Comparison of ENCODE assay signal across 9 cellular contexts in genomic region chr4:110484029-110484428, GRCh38. TPM values are rescaled to one million over a fixed set of nuclear protein-coding genes. Genes with fewer than 3 reads are reported as not detected.
DNase-seq lines count a peak whose midpoint lies in the region; ATAC-seq, FAIRE-seq and TF ChIP-seq lines count a peak whose summit lies in the region.
"Had no signal": no experiment of that assay in that cellular context is flagged by ENCODE, and none has a peak within 500 bp of the region (broad histone marks: within the 10 kb centered on the region; RNA-seq: fewer than 3 reads in every experiment).

No MANE protein-coding gene starts in this region.

- no peaks in the 10 kb centered on the region for H3K27me3 ChIP-seq in GM12878 (replicated peaks in 1 of 2; ENCODE audit: control insufficient read depth in 2 of 2, insufficient read depth in 2 of 2, low read length in 1 of 2)

- H3K4me3 ChIP-seq in GM12878: no peak overlapping the region

- H3K9me3 ChIP-seq in GM12878 (replicated peaks; ENCODE audit: control insufficient read depth, insufficient read depth, low read length): no peaks in the 10 kb centered on the region

- WGBS in GM12878 (ENCODE audit: insufficient coverage, insufficient replicate concordance, low lambda C conversion rate, missing lambda C conversion rate): 0% methylated on average over 2 of the region's 2 CpGs

- no peak overlapping the region for H3K27ac ChIP-seq in GM12878 (ENCODE audit: control insufficient read depth, insufficient read depth)

- CTCF ChIA-PET in GM12878 (lab: Yijun Ruan, JAX): interaction anchor here (0.8 to 1.8 kb wide), 9 partner anchors 9 to 494 kb away, joined by 3 to 10 read pairs (median 5); no protein-coding TSS in a partner anchor

- DNase-seq in GM13977 (ENCODE audit: low spot score) (peak; percentile 59), GM20000 (ENCODE audit: low spot score) (peak; percentile 67), GM12878 (ENCODE audit: low read depth, low spot score) (peak; percentile 63), NCI-H1105 (lab: John Stamatoyannopoulos, UW) (no peak), C1 segment of cervical spinal cord (lab: John Stamatoyannopoulos, UW) (no peak), H4 (ENCODE audit: low spot score) (no peak), SHP77 treated with DMSO at 0.1 percent for 48 hours (lab: John Stamatoyannopoulos, UW) (no peak)

- FAIRE-seq in GM12878 (lab: Jason Lieb, UNC): peak; percentile 27

- peak in 1 of 2 experiments; percentile 13; a peak in 1 of 4 replicates for TF ChIP-seq EP300 in GM12878 (IDR thresholded peaks at IDR 0.05; ENCODE audit: borderline replicate concordance in 1 of 2, control insufficient read depth in 1 of 2, low read depth in 2 of 2, low read length in 2 of 2)

- SMC1A ChIA-PET in GM12878 (lab: Charles Lee; ENCODE audit: uncharacterized antibody, unreplicated experiment): interaction anchor here (0.7 to 1.4 kb wide), 8 partner anchors 10 to 490 kb away, joined by 3 to 4 read pairs (median 3); no protein-coding TSS in a partner anchor

- BruUV-seq in GM12878 (replicated peaks; lab: Mats Ljungman, UMichigan): no TSS peak

- H3K9ac ChIP-seq in GM12878 (ENCODE audit: control insufficient read depth, insufficient read depth, low read length): no peak overlapping the region

- intact Hi-C loops in GM12878 (cut with micrococcal nuclease; ENCODE audit: unreplicated experiment): no loop called here

- no peak for TF ChIP-seq RAD21 in GM12878 (IDR thresholded peaks at IDR 0.05; ENCODE audit: insufficient read depth, low read depth, low read length)

- in situ Hi-C loops in GM13977 (cut with MboI; ENCODE audit: low pct_unique_long_range_greater_than_20kb, low sequenced_read_pairs, unreplicated experiment) (no loop called here), GM12878 (cut with MboI) (no loop called here)

- H2AFZ ChIP-seq in GM12878 (ENCODE audit: control insufficient read depth, low read depth, low read length): no peak overlapping the region

- H4K20me1 ChIP-seq in GM12878 (ENCODE audit: control insufficient read depth, insufficient read depth): no peaks in the 10 kb centered on the region

- TF ChIP-seq POLR2A in GM12878 (IDR thresholded peaks at IDR 0.05; ENCODE audit: low read depth, low read length): no peak

- ATAC-seq in HG03108 (IDR thresholded peaks at IDR 0.05; ENCODE audit: unreplicated experiment) (peak; percentile 100), GM12878 (peak; percentile 99)

- RAD21 ChIA-PET in GM12878 (lab: Charles Lee; ENCODE audit: unreplicated experiment): interaction anchor here (1.2 to 1.8 kb wide), 2 partner anchors 25 to 290 kb away, joined by 3 to 6 read pairs; no protein-coding TSS in a partner anchor

- no peaks in the 10 kb centered on the region for H3K79me2 ChIP-seq in GM12878 (ENCODE audit: control insufficient read depth, insufficient read depth, low read length)

- POLR2A ChIA-PET in GM12878 (lab: Charles Lee): no interaction called here

- TF ChIP-seq CTCF in GM13977 (IDR thresholded peaks at IDR 0.05; ENCODE audit: extremely low read depth, insufficient read depth, missing control alignments): no peak
- no peak for TF ChIP-seq CTCF in GM20000 (IDR thresholded peaks at IDR 0.05; ENCODE audit: extremely low read depth, missing control alignments)
- TF ChIP-seq CTCF in GM12878 (IDR thresholded peaks at IDR 0.05 in 2 of 3, conservative IDR thresholded peaks at IDR 0.05 in 1 of 3; ENCODE audit: control insufficient read depth in 2 of 3, extremely low read depth in 1 of 3, insufficient read depth in 1 of 3, low read depth in 3 of 3, low read length in 3 of 3): no peak

- H3K4me1 ChIP-seq in GM12878 (ENCODE audit: control insufficient read depth, insufficient read depth, low read length): peaks cover 13% of the 10 kb centered on the region

- H3K4me2 ChIP-seq in GM12878 (ENCODE audit: control insufficient read depth, insufficient read depth): peak overlapping the region; percentile 33; the same call in 1 of the 2 replicates

- no peaks in the 10 kb centered on the region for H3K36me3 ChIP-seq in GM12878 (ENCODE audit: control insufficient read depth in 2 of 2, insufficient read depth in 2 of 2, low read length in 1 of 2)

TF ChIP-seq in GM12878, 131 proteins besides CTCF, POLR2A, EP300 and RAD21 (continues in another document):
- TF ChIP-seq DPF2 (IDR thresholded peaks at IDR 0.05): peak; percentile 44
- TF ChIP-seq MLLT1 (IDR thresholded peaks at IDR 0.05): no peak
- no peak for TF ChIP-seq NBN (IDR thresholded peaks at IDR 0.05)
- TF ChIP-seq, protein P1, sequence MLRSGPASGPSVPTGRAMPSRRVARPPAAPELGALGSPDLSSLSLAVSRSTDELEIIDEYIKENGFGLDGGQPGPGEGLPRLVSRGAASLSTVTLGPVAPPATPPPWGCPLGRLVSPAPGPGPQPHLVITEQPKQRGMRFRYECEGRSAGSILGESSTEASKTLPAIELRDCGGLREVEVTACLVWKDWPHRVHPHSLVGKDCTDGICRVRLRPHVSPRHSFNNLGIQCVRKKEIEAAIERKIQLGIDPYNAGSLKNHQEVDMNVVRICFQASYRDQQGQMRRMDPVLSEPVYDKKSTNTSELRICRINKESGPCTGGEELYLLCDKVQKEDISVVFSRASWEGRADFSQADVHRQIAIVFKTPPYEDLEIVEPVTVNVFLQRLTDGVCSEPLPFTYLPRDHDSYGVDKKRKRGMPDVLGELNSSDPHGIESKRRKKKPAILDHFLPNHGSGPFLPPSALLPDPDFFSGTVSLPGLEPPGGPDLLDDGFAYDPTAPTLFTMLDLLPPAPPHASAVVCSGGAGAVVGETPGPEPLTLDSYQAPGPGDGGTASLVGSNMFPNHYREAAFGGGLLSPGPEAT (IDR thresholded peaks at IDR 0.05; ENCODE audit: low read depth): peak; percentile 68; the same call in 1 of the 2 replicates
- no peak for TF ChIP-seq RELA (IDR thresholded peaks at IDR 0.05; ENCODE audit: borderline replicate concordance, partially characterized antibody)
- TF ChIP-seq BRCA1 (IDR thresholded peaks at IDR 0.05; ENCODE audit: low read depth, low read length): no peak
- TF ChIP-seq IKZF1 (conservative IDR thresholded peaks at IDR 0.05): no peak
- TF ChIP-seq IKZF2 (IDR thresholded peaks at IDR 0.05): peak in 1 of 2 experiments; percentile 27; a peak in 1 of 4 replicates
- TF ChIP-seq SMC3 (IDR thresholded peaks at IDR 0.05; ENCODE audit: borderline replicate concordance, low read length): no peak
- no peak for TF ChIP-seq ZNF622 (IDR thresholded peaks at IDR 0.05)
- TF ChIP-seq SKIL (IDR thresholded peaks at IDR 0.05; ENCODE audit: low read depth, poor library complexity, severe bottlenecking): peak; percentile 19
- TF ChIP-seq, protein P2, sequence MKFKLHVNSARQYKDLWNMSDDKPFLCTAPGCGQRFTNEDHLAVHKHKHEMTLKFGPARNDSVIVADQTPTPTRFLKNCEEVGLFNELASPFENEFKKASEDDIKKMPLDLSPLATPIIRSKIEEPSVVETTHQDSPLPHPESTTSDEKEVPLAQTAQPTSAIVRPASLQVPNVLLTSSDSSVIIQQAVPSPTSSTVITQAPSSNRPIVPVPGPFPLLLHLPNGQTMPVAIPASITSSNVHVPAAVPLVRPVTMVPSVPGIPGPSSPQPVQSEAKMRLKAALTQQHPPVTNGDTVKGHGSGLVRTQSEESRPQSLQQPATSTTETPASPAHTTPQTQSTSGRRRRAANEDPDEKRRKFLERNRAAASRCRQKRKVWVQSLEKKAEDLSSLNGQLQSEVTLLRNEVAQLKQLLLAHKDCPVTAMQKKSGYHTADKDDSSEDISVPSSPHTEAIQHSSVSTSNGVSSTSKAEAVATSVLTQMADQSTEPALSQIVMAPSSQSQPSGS (IDR thresholded peaks at IDR 0.05; ENCODE audit: low read length): peak; percentile 86

RNA-seq across cellular contexts. Expression of gene ENPEP, which starts 8.1 kb away (rescaled TPM):
- not detected in 2 replicates for total RNA-seq in GM12878 (2013; cell fraction: nucleolus; rRNA removed)
- total RNA-seq in GM12878 (2014; rRNA removed) (not detected in 2 replicates), GM12878 (2014; rRNA removed; fragmentation: Illumina TruSeq; extraction: Trizol) (not detected in 2 replicates), GM12878 (2021) (not detected in 2 replicates)
- polyA plus RNA-seq in GM12878 (2011; ENCODE audit: low read depth): not detected
- polyA plus RNA-seq in GM12878 (2011; rRNA removed) (0.03 and 0.09 TPM in 2 replicates), GM12878 (2014; fragmentation: Illumina TruSeq; extraction: Trizol) (not detected in 2 replicates), GM12878 (2014; fragmentation: Nextera tagmentation; extraction: Ambion mirVana) (not detected), GM12878 (2014; rRNA removed) (not detected in 2 replicates), GM12878 (2016; fragmentation: Nextera tagmentation; extraction: Ambion mirVana) (not detected)
- polyA plus RNA-seq in GM12878 (2011; cell fraction: cytosol; rRNA removed): not detected in 2 replicates
- polyA plus RNA-seq in GM12878 (2011; cell fraction: nucleus; rRNA removed): 0.13 and 0.22 TPM in 2 replicates
- polyA plus RNA-seq in GM12878 (2012): 0.01 and 0.23 TPM in 2 replicates
- 0.07 TPM in 1 of 2 replicates, not detected in the other for polyA minus RNA-seq in GM12878 (2011; rRNA and poly(A)+ RNA removed)
- not detected in 2 replicates for polyA minus RNA-seq in GM12878 (2011; cell fraction: cytosol; rRNA and poly(A)+ RNA removed)
- polyA minus RNA-seq in GM12878 (2011; cell fraction: nucleus; rRNA and poly(A)+ RNA removed): not detected in 2 replicates
- 0.08 TPM in 1 of 2 replicates, not detected in the other for total RNA-seq in H4 (2014; rRNA removed; shearing (Covaris generic))
- polyA plus RNA-seq: IgD-negative memory B cell had no signal

Comparison
In these comparisons a context has a peak if more than half of its experiments do, and no peak if none do; other contexts are left out.
1. DNase-seq: peak in GM13977 (single experiment), GM20000 (single experiment) and GM12878 (single experiment); none in NCI-H1105 (single experiment), C1 segment of cervical spinal cord (0 of 14), H4 (single experiment) and SHP77 treated with DMSO at 0.1 percent for 48 hours (single experiment).